Comparison of ENCODE assay signal across 1 cellular context in the genomic region with DNA sequence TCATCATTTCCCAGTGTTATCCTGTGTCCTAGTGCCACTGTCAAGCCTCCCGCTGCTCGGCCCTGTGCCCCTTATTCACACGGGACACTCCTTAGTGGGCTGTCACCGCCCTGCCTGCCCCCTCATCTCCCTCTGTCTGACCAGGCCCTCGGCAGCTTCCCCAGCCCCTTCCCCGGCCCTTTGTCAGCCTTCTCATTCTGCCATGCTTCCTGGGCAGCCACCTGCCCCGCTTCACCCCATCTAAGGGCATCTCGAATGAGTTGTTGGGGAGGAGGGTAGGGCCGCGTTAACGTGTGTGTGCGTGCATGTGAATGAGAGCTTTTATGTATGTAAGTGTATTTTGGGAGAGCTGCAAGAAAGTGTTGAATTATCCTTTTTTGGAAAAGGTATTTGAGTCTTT.
TF ChIP-seq lines count a peak whose summit lies in the region.

No MANE protein-coding gene starts in this region.

TF ChIP-seq in K562, 482 proteins besides CTCF, POLR2A, EP300 and RAD21:
- TF ChIP-seq WHSC1 (IDR thresholded peaks at IDR 0.05; ENCODE audit: low read length): no peak
- 0 out of 2 replicates have a peak, but pooled peaks have one; percentile 19 for TF ChIP-seq POLR2G (IDR thresholded peaks at IDR 0.05; ENCODE audit: low read depth, low read length)
